22 cellular contexts compared by ENCODE assay signal in the genomic region with DNA sequence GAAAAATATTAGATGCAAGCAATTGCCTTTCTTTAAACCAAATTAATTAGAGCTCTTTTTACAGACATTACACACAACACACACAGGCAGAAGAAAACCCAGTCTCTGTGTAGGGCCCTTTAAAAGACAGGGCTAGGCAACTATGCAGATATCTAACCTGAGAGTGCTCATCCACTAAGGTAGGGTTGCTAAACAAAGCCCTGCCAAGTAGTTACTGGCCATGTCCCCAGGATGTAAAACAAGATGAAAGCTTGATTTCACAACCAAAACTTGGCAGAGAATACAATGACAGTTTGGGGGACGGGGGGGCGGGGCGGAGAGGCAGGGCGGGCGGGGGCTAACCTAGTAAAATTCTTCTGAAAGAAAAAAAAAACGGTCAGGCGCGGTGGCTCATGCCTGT.
"Had no signal": no experiment of that assay in that cellular context is flagged by ENCODE, and none has a peak within 500 bp of the region (broad histone marks: within the 10 kb centered on the region; RNA-seq: fewer than 3 reads in every experiment).

No MANE protein-coding gene starts in this region.

- H3K4me1 ChIP-seq: foreskin keratinocyte, tibial nerve had no signal

- H3K27me3 ChIP-seq: foreskin keratinocyte, tibial nerve had no signal

- DNase-seq: activated CD4-positive, alpha-beta T cell treated with anti-CD3 and anti-CD28 coated beads, Interleukin-2, amount 10 ng/mL, durations not matched to agents 24 days and 14 days; activated CD4-positive, CD25-positive, alpha-beta regulatory T cell; activated CD8-positive, alpha-beta T cell treated with anti-CD3 and anti-CD28 coated beads, Interleukin-2, amount 10 ng/mL, durations not matched to agents 7 days and 5 days; activated effector memory CD4-positive, alpha-beta T cell treated with Interleukin-2 at 50 U/mL for 16 hours; activated naive CD4-positive, alpha-beta T cell treated with anti-CD3 and anti-CD28 coated beads, Interleukin-2, amount 10 ng/mL, durations not matched to agents 7 days and 5 days; activated naive CD8-positive, alpha-beta T cell treated with anti-CD3 and anti-CD28 coated beads, Interleukin-2, amount 50 U/mL, for 24 hours; activated T-cell treated with anti-CD3 and anti-CD28 coated beads, Interleukin-2, amount 50 U/mL, for 48 hours; anterior cingulate cortex; caudate nucleus; endodermal cell; foreskin keratinocyte; hypothalamus; kidney; left ventricle myocardium superior; nephron progenitor cell; right cardiac atrium; stimulated activated CD4-positive, alpha-beta T cell treated with anti-CD3 and anti-CD28 coated beads, Interleukin-15, amount 100 ng/mL, for 24 hours; stimulated activated CD4-positive, alpha-beta T cell treated with anti-CD3 and anti-CD28 coated beads, Interleukin-2, amount 100 ng/mL, for 48 hours; T1000 had no signal

- H3K9me3 ChIP-seq: tibial nerve had no signal

- H3K36me3 ChIP-seq: tibial nerve had no signal

- H3K27ac ChIP-seq: epithelial cell of prostate, foreskin keratinocyte, skin epidermis, tibial nerve had no signal

- H3K4me3 ChIP-seq: skin epidermis, tibial nerve had no signal

- ATAC-seq: activated CD8-positive, alpha-beta T cell treated with anti-CD3 and anti-CD28 coated beads, Interleukin-2, amount 10 ng/mL, durations not matched to agents 7 days and 5 days; activated naive CD8-positive, alpha-beta T cell treated with anti-CD3 and anti-CD28 coated beads, Interleukin-2, amount 50 U/mL, for 24 hours; foreskin keratinocyte; left ventricle myocardium superior; right cardiac atrium had no signal
